22 cellular contexts compared by ENCODE assay signal in genomic region chr17:10579270-10579669, GRCh38. TPM values are rescaled to one million over a fixed set of nuclear protein-coding genes. Genes with fewer than 3 reads are reported as not detected.
DNase-seq lines count a peak whose midpoint lies in the region; ATAC-seq and TF ChIP-seq lines count a peak whose summit lies in the region.
"Had no signal": no experiment of that assay in that cellular context is flagged by ENCODE, and none has a peak within 500 bp of the region (broad histone marks: within the 10 kb centered on the region; RNA-seq: fewer than 3 reads in every experiment).

No MANE protein-coding gene starts in this region.

- no peak overlapping the region for H2AFZ ChIP-seq in Karpas-422 (ENCODE audit: low read length)

- H3K27me3 ChIP-seq in Karpas-422 (ENCODE audit: low read length) = no peaks in the 10 kb centered on the region; the same call in none of the 2 replicates
- H3K27me3 ChIP-seq: upper lobe of left lung had no signal

- H3K9ac ChIP-seq in Karpas-422 (ENCODE audit: low read length) = no peak overlapping the region

- H3K9me2 ChIP-seq in Karpas-422 (replicated peaks; ENCODE audit: insufficient read depth, low read length) = no peaks in the 10 kb centered on the region

- H3K9me3 ChIP-seq in Karpas-422 (ENCODE audit: low read length) = no peaks in the 10 kb centered on the region
- H3K9me3 ChIP-seq: pancreas, upper lobe of left lung had no signal

- no peak overlapping the region for H3K4me3 ChIP-seq in Karpas-422 (ENCODE audit: low read length)
- H3K4me3 ChIP-seq: pancreas, upper lobe of left lung had no signal

- ATAC-seq in GM21529 (IDR thresholded peaks at IDR 0.05; ENCODE audit: unreplicated experiment) = peak; percentile 48
- ATAC-seq: activated T-cell treated with anti-CD3 and anti-CD28 coated beads, Interleukin-2, amount 50 U/mL, for 4 hours; pancreas; stimulated activated naive CD8-positive, alpha-beta T cell treated with anti-CD3 and anti-CD28 coated beads, Interleukin-15, Interleukin-2, amounts not matched to agents 100 U/mL and 50 U/mL, for 24 hours; T-helper 17 cell had no signal

- no peaks in the 10 kb centered on the region for H3K36me3 ChIP-seq in Karpas-422 (ENCODE audit: insufficient read depth, low read length)
- H3K36me3 ChIP-seq: pancreas, upper lobe of left lung had no signal

- H3K79me2 ChIP-seq in Karpas-422 (ENCODE audit: low read length) = no peaks in the 10 kb centered on the region

- H4K20me1 ChIP-seq in Karpas-422 (ENCODE audit: insufficient read depth, low read depth, low read length) = no peaks in the 10 kb centered on the region

- CTCF ChIA-PET in HEK293T (lab: Yijun Ruan, JAX) = interaction anchor here (1.2 kb wide), 1 partner anchor 35 kb away, joined by 5 read pairs; no protein-coding TSS in a partner anchor

- H3K27ac ChIP-seq in Karpas-422 (ENCODE audit: low read length) (no peak overlapping the region), epithelial cell of prostate (no peak overlapping the region)
- H3K27ac ChIP-seq: HL-60, pancreas, upper lobe of left lung had no signal

- POLR2A ChIA-PET in HEK293T (lab: Yijun Ruan, JAX) = no interaction called here

- H3K4me1 ChIP-seq in Karpas-422 (ENCODE audit: low read length) = peaks cover 6% of the 10 kb centered on the region
- H3K4me1 ChIP-seq: pancreas, upper lobe of left lung had no signal

- DNase-seq in EL = peak; percentile 6
- DNase-seq in Karpas-422 = peak; percentile 45
- peak; percentile 14 for DNase-seq in epithelial cell of prostate (ENCODE audit: low read depth, low spot score)
- DNase-seq in HEK293T (ENCODE audit: extremely low spot score) = no peak
- no peak for DNase-seq in amygdala (lab: John Stamatoyannopoulos, UW)
- no peak for DNase-seq in NK-92 treated with Interleukin-12 subunit alpha and Interleukin-12 subunit beta, amount 100 ng/mL, for 24 hours (lab: John Stamatoyannopoulos, UW)
- DNase-seq in iPS-NIHi11 (ENCODE audit: low spot score) = no peak
- DNase-seq: activated CD4-positive, alpha-beta T cell treated with anti-CD3 and anti-CD28 coated beads for 48 hours; activated T-cell treated with anti-CD3 and anti-CD28 coated beads, Interleukin-2, amount 50 U/mL, for 4 hours; central memory CD4-positive, alpha-beta T cell; effector CD8-positive, alpha-beta T cell; KBM-7; NCI-H1694; NCI-H510A treated with DMSO at 0.1 percent for 48 hours; pancreas; RPMI8226; small intestine; stimulated activated naive CD8-positive, alpha-beta T cell treated with anti-CD3 and anti-CD28 coated beads, Interleukin-15, Interleukin-2, amounts not matched to agents 100 U/mL and 50 U/mL, for 24 hours; T-helper 17 cell; upper lobe of left lung had no signal

- H3K4me2 ChIP-seq in Karpas-422 (ENCODE audit: low read depth, low read length, poor library complexity, severe bottlenecking) = no peak overlapping the region

TF ChIP-seq in HEK293T, 16 proteins besides CTCF, POLR2A, EP300 and RAD21:
- TF ChIP-seq ARNT (IDR thresholded peaks at IDR 0.05) = no peak
- no peak for TF ChIP-seq NFRKB (IDR thresholded peaks at IDR 0.05)
- TF ChIP-seq BHLHE40 (IDR thresholded peaks at IDR 0.05; ENCODE audit: borderline replicate concordance) = no peak

RNA-seq across cellular contexts. Expression of gene MYH2, which starts 29.8 kb away (rescaled TPM):
- not detected in 2 replicates for total RNA-seq in Karpas-422 (2014; rRNA removed; shearing (Covaris generic); ENCODE audit: low replicate concordance)
- total RNA-seq: activated T-cell treated with anti-CD3 and anti-CD28 coated beads, Interleukin-2, amount 50 U/mL, for 4 hours; pancreas; T-helper 17 cell had no signal

Comparison
In these comparisons a context has a peak if more than half of its experiments do, and no peak if none do; other contexts are left out.
1. DNase-seq: peak in EL (single experiment), Karpas-422 (single experiment) and epithelial cell of prostate (single experiment); none in HEK293T (single experiment), amygdala (0 of 56), NK-92 treated with Interleukin-12 subunit alpha and Interleukin-12 subunit beta, amount 100 ng/mL, for 24 hours (single experiment) and iPS-NIHi11 (single experiment).